Comparison of ENCODE assay signal across 20 cellular contexts in genomic region chr12:95740751-95741150, GRCh38. TPM values are rescaled to one million over a fixed set of nuclear protein-coding genes. Genes with fewer than 3 reads are reported as not detected.
DNase-seq lines count a peak whose midpoint lies in the region; ATAC-seq, FAIRE-seq and TF ChIP-seq lines count a peak whose summit lies in the region.
"Had no signal": no experiment of that assay in that cellular context is flagged by ENCODE, and none has a peak within 500 bp of the region (broad histone marks: within the 10 kb centered on the region; RNA-seq: fewer than 3 reads in every experiment).

No MANE protein-coding gene starts in this region.

- H3K18ac ChIP-seq in mesenchymal stem cell (ENCODE audit: low read depth in 1 of 2, low read length in 2 of 2): no peak overlapping the region

- no peak overlapping the region for H3K4me3 ChIP-seq in right cardiac atrium (ENCODE audit: low read length)
- no peak overlapping the region for H3K4me3 ChIP-seq in bronchial epithelial cell (ENCODE audit: low read depth, low read length)
- H3K4me3 ChIP-seq in testis: no peak overlapping the region
- no peak overlapping the region for H3K4me3 ChIP-seq in mesenchymal stem cell (ENCODE audit: insufficient read depth in 1 of 2, low read depth in 1 of 2, low read length in 2 of 2)
- H3K4me3 ChIP-seq: esophagus squamous epithelium, SK-N-MC, transverse colon had no signal

- no peak for ATAC-seq in right cardiac atrium
- no peak for ATAC-seq in GM18517 (IDR thresholded peaks at IDR 0.05; ENCODE audit: unreplicated experiment)
- ATAC-seq: activated naive CD4-positive, alpha-beta T cell treated with anti-CD3 and anti-CD28 coated beads, Interleukin-2, amount 50 U/mL, for 72 hours had no signal

- TF ChIP-seq CTCF in bronchial epithelial cell (IDR thresholded peaks at IDR 0.05; ENCODE audit: insufficient read depth, low read length, severe bottlenecking): peak; percentile 6
- no peak for TF ChIP-seq CTCF in testis (IDR thresholded peaks at IDR 0.05)

- WGBS in right cardiac atrium: 89% methylated on average over 1 of the region's 1 CpG
- WGBS in testis, 2 donors: 73 to 76% methylated on average over 1 of the region's 1 CpG
- no CpG with 5 or more reads among the region's 1 CpG for WGBS in mesenchymal stem cell

- peak overlapping the region; percentile 90 for H3K27ac ChIP-seq in right cardiac atrium (ENCODE audit: low read length)
- H3K27ac ChIP-seq in testis: peak overlapping the region; percentile 13 to 80
- H3K27ac ChIP-seq in mesenchymal stem cell (ENCODE audit: low read length, poor library complexity, severe bottlenecking): no peak overlapping the region
- H3K27ac ChIP-seq: SK-N-MC, transverse colon had no signal

- H3K9me3 ChIP-seq in right cardiac atrium (ENCODE audit: control insufficient read depth, low read length): no peaks in the 10 kb centered on the region
- no peaks in the 10 kb centered on the region for H3K9me3 ChIP-seq in testis
- peaks cover 9% of the 10 kb centered on the region for H3K9me3 ChIP-seq in mesenchymal stem cell (ENCODE audit: control insufficient read depth, low read length)
- H3K9me3 ChIP-seq: esophagus squamous epithelium had no signal

- H2BK12ac ChIP-seq in mesenchymal stem cell (ENCODE audit: low read length in 2 of 2): no peak overlapping the region

- H2BK15ac ChIP-seq in mesenchymal stem cell (ENCODE audit: low read depth, poor library complexity, severe bottlenecking): no peak overlapping the region

- H2BK120ac ChIP-seq in mesenchymal stem cell (ENCODE audit: low read depth, low read length): no peak overlapping the region

- no peak overlapping the region for H2AK5ac ChIP-seq in mesenchymal stem cell (ENCODE audit: low read length, severe bottlenecking)

- no peak for FAIRE-seq in bronchial epithelial cell (lab: Jason Lieb, UNC)

- H3K36me3 ChIP-seq in bronchial epithelial cell (ENCODE audit: control insufficient read depth, insufficient read depth, low read length): no peaks in the 10 kb centered on the region
- H3K36me3 ChIP-seq in testis (ENCODE audit: low read depth, missing control alignments): no peaks in the 10 kb centered on the region
- peaks cover 0 to 8% of the 10 kb centered on the region in 2 experiments for H3K36me3 ChIP-seq in mesenchymal stem cell (ENCODE audit: control insufficient read depth in 1 of 2, insufficient read depth in 2 of 2, low read depth in 1 of 2, low read length in 2 of 2)
- H3K36me3 ChIP-seq: transverse colon had no signal

- intact Hi-C loops in right cardiac atrium (cut with DNase I): no loop called here
- intact Hi-C loops in cardiac septum (cut with DNase I): no loop called here
- intact Hi-C loops in testis (cut with DNase I; ENCODE audit: low total_unique reads): no loop called here

- no peak overlapping the region for H3K14ac ChIP-seq in mesenchymal stem cell (ENCODE audit: low read length in 2 of 2)

- no peak overlapping the region for H4K8ac ChIP-seq in mesenchymal stem cell (ENCODE audit: low read length)

- peaks cover 6% of the 10 kb centered on the region for H3K79me1 ChIP-seq in mesenchymal stem cell (replicated peaks; ENCODE audit: low read length, poor library complexity, severe bottlenecking)

- in situ Hi-C loops in KBM-7 (cut with MboI; ENCODE audit: low pct_unique_long_range_greater_than_20kb, low sequenced_read_pairs): no loop called here

- H3K23ac ChIP-seq in mesenchymal stem cell (ENCODE audit: low read length in 2 of 2): no peak overlapping the region

- DNase-seq in right cardiac atrium (no peak), cardiac septum (ENCODE audit: low spot score) (no peak), NCI-H69 (lab: John Stamatoyannopoulos, UW) (peak; percentile 84), bronchial epithelial cell (ENCODE audit: low read depth) (peak; percentile 98), testis (no peak), KBM-7 (no peak), mesenchymal stem cell (no peak)
- DNase-seq: activated CD4-positive, alpha-beta T cell treated with anti-CD3 and anti-CD28 coated beads, Interleukin-2, amount 10 ng/mL, durations not matched to agents 7 days and 5 days; CD4-positive, alpha-beta T cell; effector CD8-positive, alpha-beta T cell; esophagus squamous epithelium; naive B cell; NCI-H1092; NCI-H82; retina; T-helper 2 cell; transverse colon had no signal

- H4K91ac ChIP-seq in mesenchymal stem cell (ENCODE audit: low read length): no peak overlapping the region

- TF ChIP-seq POLR2A in testis (IDR thresholded peaks at IDR 0.05): no peak

- H2BK5ac ChIP-seq in mesenchymal stem cell (ENCODE audit: low read depth, low read length, poor library complexity, severe bottlenecking): no peak overlapping the region

- H3K4me1 ChIP-seq in right cardiac atrium (ENCODE audit: control insufficient read depth, insufficient read depth, low read length): peaks cover 4% of the 10 kb centered on the region
- peaks cover 37% of the 10 kb centered on the region for H3K4me1 ChIP-seq in testis
- H3K4me1 ChIP-seq in mesenchymal stem cell (ENCODE audit: control insufficient read depth, insufficient read depth, low read depth, low read length): no peaks in the 10 kb centered on the region

- no peak overlapping the region for H3K9ac ChIP-seq in mesenchymal stem cell (ENCODE audit: low read length)

- H2AFZ ChIP-seq in mesenchymal stem cell (ENCODE audit: low read depth, low read length): no peak overlapping the region

- no peak overlapping the region for H3K4me2 ChIP-seq in mesenchymal stem cell (ENCODE audit: low read length, poor library complexity, severe bottlenecking)

- no peak overlapping the region for H3K4ac ChIP-seq in mesenchymal stem cell (ENCODE audit: low read depth in 1 of 2, low read length in 2 of 2)

- H3K27me3 ChIP-seq in right cardiac atrium (ENCODE audit: control insufficient read depth, insufficient read depth) (no peaks in the 10 kb centered on the region), bronchial epithelial cell (ENCODE audit: control insufficient read depth, insufficient read depth, low read length) (no peaks in the 10 kb centered on the region), testis (no peaks in the 10 kb centered on the region), mesenchymal stem cell (ENCODE audit: control insufficient read depth in 1 of 2, insufficient read depth in 1 of 2, low read length in 2 of 2) (peaks cover 0 to 3% of the 10 kb centered on the region in 2 experiments)
- H3K27me3 ChIP-seq: esophagus squamous epithelium, transverse colon had no signal

RNA-seq across cellular contexts. Expression of gene NTN4, which starts 49.8 kb away (rescaled TPM):
- total RNA-seq in right cardiac atrium: 100 to 1,000 TPM in 2 of 4 donors, 10 to 100 TPM in 2; 85.6 to 111 (median 103) TPM
- 62.9 TPM for polyA plus RNA-seq in right cardiac atrium
- 77.8 TPM for total RNA-seq in cardiac septum
- total RNA-seq in bronchial epithelial cell: 50.3 and 60.4 TPM in 2 replicates
- total RNA-seq in testis: 10 to 100 TPM; 43.8 to 84.9 TPM
- polyA plus RNA-seq in testis (ENCODE audit: insufficient read depth, low read depth, low replicate concordance): 15.9 TPM
- 4.6 TPM for polyA plus RNA-seq in mesenchymal stem cell (2013, experiment 1 of 2)
- 4.7 TPM for polyA plus RNA-seq in mesenchymal stem cell (2013, experiment 2 of 2)
- total RNA-seq: activated naive CD4-positive, alpha-beta T cell treated with anti-CD3 and anti-CD28 coated beads, Interleukin-2, amount 50 U/mL, for 72 hours had no signal

Comparison
In these comparisons a context has a peak if more than half of its experiments do, and no peak if none do; other contexts are left out.
1. DNase-seq: peak in NCI-H69 (single experiment) and bronchial epithelial cell (single experiment); none in right cardiac atrium (0 of 3), cardiac septum (single experiment), testis (single experiment), KBM-7 (single experiment) and mesenchymal stem cell (single experiment).